Comparison of ENCODE assay signal across 27 cellular contexts in the genomic region with DNA sequence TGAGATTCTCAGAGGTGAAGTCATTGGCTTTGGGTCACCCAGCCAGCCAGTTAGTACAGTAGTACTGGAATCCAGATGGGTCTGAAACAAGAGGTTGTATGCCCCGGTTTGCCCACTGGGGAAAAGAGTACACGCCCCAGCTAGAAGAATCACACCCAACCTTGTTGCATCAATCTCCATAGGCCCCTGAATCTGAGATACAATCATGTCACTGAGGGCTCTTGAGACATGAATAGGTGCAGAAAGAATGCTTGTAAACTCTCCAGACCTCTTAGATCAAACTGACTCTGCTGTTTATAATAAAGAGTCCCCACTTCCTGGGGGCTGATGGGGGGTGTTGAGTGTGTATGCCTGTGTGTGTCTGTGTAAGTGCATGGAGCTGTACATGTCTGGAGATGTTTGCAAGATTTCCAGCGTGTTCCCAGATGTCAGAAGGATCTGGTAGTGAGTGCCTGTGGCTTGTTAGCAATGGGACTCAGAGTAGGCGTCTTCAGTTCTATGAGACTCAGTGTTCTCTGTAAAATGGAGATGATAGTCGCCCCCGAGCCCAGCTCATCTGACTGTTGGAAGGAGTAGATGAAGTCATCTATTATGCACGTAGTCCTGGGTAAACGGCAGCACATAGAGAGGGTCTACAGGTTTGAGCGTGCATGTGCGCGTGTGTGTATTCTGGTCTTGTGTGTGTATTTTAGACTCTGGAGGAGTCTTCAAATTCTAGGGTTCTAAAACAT. TPM values are rescaled to one million over a fixed set of nuclear protein-coding genes. Genes with fewer than 3 reads are reported as not detected.
A peak's percentile ranks its signal among the peaks of the same experiment; 100 is the strongest.
DNase-seq lines count a peak whose midpoint lies in the region; ATAC-seq, FAIRE-seq and TF ChIP-seq lines count a peak whose summit lies in the region.
"Had no signal": no experiment of that assay in that cellular context is flagged by ENCODE, and none has a peak within 500 bp of the region (broad histone marks: within the 10 kb centered on the region; RNA-seq: fewer than 3 reads in every experiment).

No MANE protein-coding gene starts in this region.

- H3K36me3 ChIP-seq in mammary epithelial cell (ENCODE audit: insufficient read depth, low read length) (peaks cover 1% of the 10 kb centered on the region), breast epithelium (no peaks in the 10 kb centered on the region), astrocyte (ENCODE audit: insufficient read depth, low read length) (peaks cover 2% of the 10 kb centered on the region)
- H3K36me3 ChIP-seq: prostate gland had no signal

- H3K4me2 ChIP-seq in mammary epithelial cell (ENCODE audit: insufficient read depth, low read depth, low read length), result no peak overlapping the region
- no peak overlapping the region for H3K4me2 ChIP-seq in astrocyte (ENCODE audit: low read length)

- H3K27ac Mint-ChIP-seq in astrocyte (ENCODE audit: unreplicated experiment), result no peak overlapping the region
- H3K27ac Mint-ChIP-seq in activated CD8-positive, alpha-beta T cell treated with anti-CD3 and anti-CD28 coated beads for 36 hours, result no peak overlapping the region
- H3K27ac Mint-ChIP-seq: activated CD4-positive, alpha-beta T cell treated with anti-CD3 and anti-CD28 coated beads for 36 hours; activated T-cell treated with anti-CD3 and anti-CD28 coated beads, Interleukin-2, amount 50 U/mL, for 24 hours; CD8-positive, alpha-beta T cell; stimulated activated naive CD8-positive, alpha-beta T cell treated with anti-CD3 and anti-CD28 coated beads, Interleukin-15, Interleukin-2, amounts not matched to agents 100 ng/mL and 50 ng/mL, for 24 hours had no signal

- H3K27ac ChIP-seq in mammary epithelial cell (ENCODE audit: insufficient read depth, low read depth, low read length) (no peak overlapping the region), breast epithelium (no peak overlapping the region), astrocyte (ENCODE audit: low read depth, low read length) (no peak overlapping the region)
- H3K27ac ChIP-seq: body of pancreas, heart right ventricle, prostate gland had no signal

- H3K27me3 Mint-ChIP-seq in astrocyte (ENCODE audit: low read depth, unreplicated experiment), result no peaks in the 10 kb centered on the region
- H3K27me3 Mint-ChIP-seq in activated CD8-positive, alpha-beta T cell treated with anti-CD3 and anti-CD28 coated beads for 36 hours, result no peaks in the 10 kb centered on the region
- H3K27me3 Mint-ChIP-seq: activated CD4-positive, alpha-beta T cell treated with anti-CD3 and anti-CD28 coated beads for 36 hours; activated T-cell treated with anti-CD3 and anti-CD28 coated beads, Interleukin-2, amount 50 U/mL, for 24 hours; stimulated activated naive CD8-positive, alpha-beta T cell treated with anti-CD3 and anti-CD28 coated beads, Interleukin-15, Interleukin-2, amounts not matched to agents 100 ng/mL and 50 ng/mL, for 24 hours had no signal

- dilution Hi-C loops in mammary epithelial cell (cut with HindIII; ENCODE audit: low sequenced_read_pairs), result loop anchor here (5.0 kb wide), 2 partner anchors 46 to 96 kb away; partner anchors contain the start of gene COL27A1

- no peak overlapping the region for H3K4me3 Mint-ChIP-seq in astrocyte (ENCODE audit: unreplicated experiment)
- H3K4me3 Mint-ChIP-seq in activated CD8-positive, alpha-beta T cell treated with anti-CD3 and anti-CD28 coated beads for 36 hours, result no peak overlapping the region
- H3K4me3 Mint-ChIP-seq: activated CD4-positive, alpha-beta T cell treated with anti-CD3 and anti-CD28 coated beads for 36 hours; activated T-cell treated with anti-CD3 and anti-CD28 coated beads, Interleukin-2, amount 50 U/mL, for 24 hours; CD8-positive, alpha-beta T cell; stimulated activated naive CD8-positive, alpha-beta T cell treated with anti-CD3 and anti-CD28 coated beads, Interleukin-15, Interleukin-2, amounts not matched to agents 100 ng/mL and 50 ng/mL, for 24 hours had no signal

- H3K4me1 Mint-ChIP-seq in astrocyte (ENCODE audit: low read depth, unreplicated experiment), result peaks cover 37% of the 10 kb centered on the region
- no peaks in the 10 kb centered on the region for H3K4me1 Mint-ChIP-seq in activated CD8-positive, alpha-beta T cell treated with anti-CD3 and anti-CD28 coated beads for 36 hours (ENCODE audit: low read depth)
- H3K4me1 Mint-ChIP-seq: activated CD4-positive, alpha-beta T cell treated with anti-CD3 and anti-CD28 coated beads for 36 hours had no signal

- BruUV-seq in mammary epithelial cell (replicated peaks; lab: Mats Ljungman, UMichigan), result no TSS peak

- H3K4me1 ChIP-seq in mammary epithelial cell (ENCODE audit: insufficient read depth, low read length), result peaks cover 5% of the 10 kb centered on the region
- peaks cover 3 to 15% of the 10 kb centered on the region in 2 donors for H3K4me1 ChIP-seq in breast epithelium
- H3K4me1 ChIP-seq in astrocyte (ENCODE audit: insufficient read depth, low read length), result peaks cover 26% of the 10 kb centered on the region
- H3K4me1 ChIP-seq: body of pancreas had no signal

- POLR2A ChIA-PET in activated CD8-positive, alpha-beta T cell treated with anti-CD3 and anti-CD28 coated beads for 36 hours (lab: Charles Lee), result no interaction called here

- no peak overlapping the region for H3K9ac ChIP-seq in mammary epithelial cell (ENCODE audit: insufficient read depth, low read length)
- H3K9ac ChIP-seq in astrocyte (ENCODE audit: low read length), result no peak overlapping the region

- no peak overlapping the region for H2AFZ ChIP-seq in mammary epithelial cell (ENCODE audit: low read depth, low read length)
- no peak overlapping the region for H2AFZ ChIP-seq in astrocyte (ENCODE audit: low read depth, low read length)

- H3K36me3 Mint-ChIP-seq in astrocyte (ENCODE audit: low read depth, unreplicated experiment), result peaks cover 40% of the 10 kb centered on the region
- no peaks in the 10 kb centered on the region for H3K36me3 Mint-ChIP-seq in activated CD8-positive, alpha-beta T cell treated with anti-CD3 and anti-CD28 coated beads for 36 hours (ENCODE audit: low read depth)
- H3K36me3 Mint-ChIP-seq: CD8-positive, alpha-beta T cell had no signal

- intact Hi-C loops in mammary epithelial cell (cut with micrococcal nuclease) (no loop called here), breast epithelium (cut with DNase I; ENCODE audit: low total_unique reads) (no loop called here)
- intact Hi-C loops in activated CD8-positive, alpha-beta T cell treated with anti-CD3 and anti-CD28 coated beads for 36 hours (cut with micrococcal nuclease), result no loop called here

- TF ChIP-seq CTCF in mammary epithelial cell (conservative IDR thresholded peaks at IDR 0.05 in 1 of 2, IDR thresholded peaks at IDR 0.05 in 1 of 2; ENCODE audit: extremely low read depth in 1 of 2, insufficient read depth in 1 of 2, low read depth in 1 of 2, low read length in 2 of 2) (no peak), breast epithelium (IDR thresholded peaks at IDR 0.05) (no peak), astrocyte (IDR thresholded peaks at IDR 0.05; ENCODE audit: insufficient read depth, low read depth, low read length) (no peak)
- TF ChIP-seq CTCF in activated CD8-positive, alpha-beta T cell treated with anti-CD3 and anti-CD28 coated beads for 36 hours (IDR thresholded peaks at IDR 0.05), result no peak

- ATAC-seq in HG02759 (IDR thresholded peaks at IDR 0.05; ENCODE audit: unreplicated experiment) (no peak), left lobe of liver (no peak), HG03159 (IDR thresholded peaks at IDR 0.05; ENCODE audit: unreplicated experiment) (no peak)
- ATAC-seq in activated CD8-positive, alpha-beta T cell treated with anti-CD3 and anti-CD28 coated beads for 36 hours, result no peak
- ATAC-seq: activated CD4-positive, alpha-beta T cell treated with anti-CD3 and anti-CD28 coated beads for 36 hours; body of pancreas; CD8-positive, alpha-beta T cell; heart right ventricle; left cardiac atrium; SK-N-SH treated with all-trans-retinoic acid at 6 μM for 48 hours had no signal

- no peak for FAIRE-seq in astrocyte (lab: Jason Lieb, UNC)
- FAIRE-seq: A204.1, H1, HTR-8/SVneo had no signal

- DNase-seq in mammary epithelial cell (peak; percentile 65), breast epithelium (ENCODE audit: low spot score in 2 of 2) (no peak), astrocyte (ENCODE audit: low read depth) (peak; percentile 29), islet precursor cell (peak; percentile 72), left lobe of liver (ENCODE audit: low spot score) (no peak)
- DNase-seq in activated CD8-positive, alpha-beta T cell treated with anti-CD3 and anti-CD28 coated beads for 36 hours, result no peak
- DNase-seq: activated CD4-positive, alpha-beta T cell treated with anti-CD3 and anti-CD28 coated beads for 36 hours; activated gamma-delta T cell treated with Interleukin-2 at 50 U/mL for 16 hours; activated T-cell treated with anti-CD3 and anti-CD28 coated beads, Interleukin-2, amount 50 U/mL, for 24 hours; AML-193; body of pancreas; CD8-positive, alpha-beta T cell; heart right ventricle; KBM-7; left cardiac atrium; MG63; NCI-H1436; NCI-H446; NCI-H774 had no signal

- H4K20me1 ChIP-seq in mammary epithelial cell (ENCODE audit: insufficient read depth, low read length) (no peaks in the 10 kb centered on the region), astrocyte (ENCODE audit: insufficient read depth, low read length) (peaks cover 25% of the 10 kb centered on the region)

- 85% methylated on average over 11 of the region's 11 CpGs for WGBS in mammary epithelial cell (ENCODE audit: low coverage, missing lambda C conversion rate)

- CTCF ChIA-PET in mammary epithelial cell (lab: Charles Lee; ENCODE audit: low non-redundant PET), result no interaction called here
- CTCF ChIA-PET in activated CD8-positive, alpha-beta T cell treated with anti-CD3 and anti-CD28 coated beads for 36 hours (lab: Charles Lee), result no interaction called here

- no peaks in the 10 kb centered on the region for H3K9me3 Mint-ChIP-seq in astrocyte (ENCODE audit: unreplicated experiment)
- H3K9me3 Mint-ChIP-seq in activated CD8-positive, alpha-beta T cell treated with anti-CD3 and anti-CD28 coated beads for 36 hours, result no peaks in the 10 kb centered on the region
- H3K9me3 Mint-ChIP-seq: activated T-cell treated with anti-CD3 and anti-CD28 coated beads, Interleukin-2, amount 50 U/mL, for 24 hours; CD8-positive, alpha-beta T cell; stimulated activated naive CD8-positive, alpha-beta T cell treated with anti-CD3 and anti-CD28 coated beads, Interleukin-15, Interleukin-2, amounts not matched to agents 100 ng/mL and 50 ng/mL, for 24 hours had no signal

- H3K27me3 ChIP-seq in mammary epithelial cell (ENCODE audit: insufficient read depth, low read length), result no peaks in the 10 kb centered on the region
- H3K27me3 ChIP-seq in breast epithelium, result no peaks in the 10 kb centered on the region
- no peaks in the 10 kb centered on the region for H3K27me3 ChIP-seq in astrocyte (ENCODE audit: insufficient read depth, low read length)
- H3K27me3 ChIP-seq: body of pancreas, heart right ventricle, MG63 had no signal

- H3K79me2 ChIP-seq in mammary epithelial cell (ENCODE audit: insufficient read depth, low read length) (no peaks in the 10 kb centered on the region), astrocyte (ENCODE audit: insufficient read depth, low read length) (no peaks in the 10 kb centered on the region)

- in situ Hi-C loops in mammary epithelial cell (cut with MboI; ENCODE audit: low sequenced_read_pairs in 2 of 2), result no loop called here

- H3K9me3 ChIP-seq in mammary epithelial cell (replicated peaks; ENCODE audit: insufficient read depth, low read length) (no peaks in the 10 kb centered on the region), breast epithelium (no peaks in the 10 kb centered on the region), astrocyte (ENCODE audit: insufficient read depth, low read depth, low read length) (no peaks in the 10 kb centered on the region)
- H3K9me3 ChIP-seq: body of pancreas, heart right ventricle, MG63, prostate gland had no signal

- TF ChIP-seq POLR2A in breast epithelium (IDR thresholded peaks at IDR 0.05), result no peak

- H3K4me3 ChIP-seq in mammary epithelial cell (replicated peaks in 1 of 3; ENCODE audit: insufficient read depth in 1 of 3, low read depth in 2 of 3, low read length in 3 of 3) (no peak overlapping the region), breast epithelium (no peak overlapping the region), astrocyte (ENCODE audit: insufficient read depth, low read depth, low read length) (no peak overlapping the region)
- H3K4me3 ChIP-seq: body of pancreas, heart right ventricle, MG63, prostate gland had no signal

RNA-seq across cellular contexts. Expression of gene COL27A1, which starts 48.2 kb away (rescaled TPM):
- 10 to 100 TPM in 1 of 2 donors, 1 to 10 TPM in 1; 8.7 to 30.0 TPM for total RNA-seq in mammary epithelial cell
- polyA plus RNA-seq in mammary epithelial cell, result 6.1 TPM
- 7.8 TPM for polyA minus RNA-seq in mammary epithelial cell
- 10 to 100 TPM in 1 of 3 donors, 1 to 10 TPM in 2; 3.5 to 22.0 (median 6.7) TPM for total RNA-seq in breast epithelium
- total RNA-seq in astrocyte, result 27.6 and 31.2 TPM in 2 replicates
- total RNA-seq in left lobe of liver, result 51.0 TPM
- 1 to 10 TPM; 8.4 to 9.7 TPM for total RNA-seq in activated CD8-positive, alpha-beta T cell treated with anti-CD3 and anti-CD28 coated beads for 36 hours

Comparison
In these comparisons a context has a peak if more than half of its experiments do, and no peak if none do; other contexts are left out.
1. DNase-seq: peak in mammary epithelial cell (single experiment), astrocyte (single experiment) and islet precursor cell (single experiment); none in breast epithelium (0 of 2), left lobe of liver (single experiment) and activated CD8-positive, alpha-beta T cell treated with anti-CD3 and anti-CD28 coated beads for 36 hours (single experiment).